Comparison of ENCODE assay signal across 10 cellular contexts in the genomic region with DNA sequence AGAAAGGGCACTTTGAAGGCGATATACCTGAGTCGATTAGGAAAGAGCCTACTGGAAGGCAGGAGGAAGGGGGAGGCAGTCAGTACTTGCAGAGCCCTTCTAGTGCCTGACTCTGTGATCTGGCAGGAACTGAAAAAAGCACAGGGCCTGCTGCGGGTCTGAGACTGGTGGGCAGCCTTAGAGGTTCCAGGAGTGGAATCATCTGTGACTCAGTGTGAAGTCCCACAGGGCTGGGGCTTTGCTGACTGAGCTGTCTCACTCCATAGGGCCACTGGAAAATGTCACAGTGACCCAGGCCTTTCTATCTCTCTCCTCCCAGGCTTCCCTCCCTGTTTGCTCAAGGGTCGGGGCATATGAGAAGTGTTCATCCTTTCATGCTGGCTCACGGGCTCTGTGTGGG. TPM values are rescaled to one million over a fixed set of nuclear protein-coding genes. Genes with fewer than 3 reads are reported as not detected.
DNase-seq lines count a peak whose midpoint lies in the region; ATAC-seq, FAIRE-seq and TF ChIP-seq lines count a peak whose summit lies in the region.
"Had no signal": no experiment of that assay in that cellular context is flagged by ENCODE, and none has a peak within 500 bp of the region (broad histone marks: within the 10 kb centered on the region; RNA-seq: fewer than 3 reads in every experiment).

No MANE protein-coding gene starts in this region.

- no peaks in the 10 kb centered on the region for H3K9me3 Mint-ChIP-seq in activated naive CD4-positive, alpha-beta T cell treated with anti-CD3 and anti-CD28 coated beads for 36 hours

- no peak for TF ChIP-seq CTCF in IMR-90 (conservative IDR thresholded peaks at IDR 0.05; ENCODE audit: low read depth, low read length)

- H3K4me2 ChIP-seq in IMR-90 (ENCODE audit: low read depth, low read length) = no peak overlapping the region

- H3K23ac ChIP-seq in IMR-90 (ENCODE audit: low read depth, low read length) = no peak overlapping the region

- H3K27ac ChIP-seq in IMR-90 (ENCODE audit: insufficient read depth, low read length) (no peak overlapping the region), subcutaneous abdominal adipose tissue (ENCODE audit: low read depth, low read length) (peak overlapping the region; percentile 27)
- H3K27ac ChIP-seq: parathyroid adenoma had no signal

- no peak overlapping the region for H3K27ac Mint-ChIP-seq in activated naive CD4-positive, alpha-beta T cell treated with anti-CD3 and anti-CD28 coated beads for 36 hours

- no peaks in the 10 kb centered on the region for H3K79me1 ChIP-seq in IMR-90 (ENCODE audit: low read depth in 1 of 2, low read length in 2 of 2)

- in situ Hi-C loops in IMR-90 (cut with MboI; ENCODE audit: low sequenced_read_pairs) = no loop called here

- H3K27me3 ChIP-seq in IMR-90 (ENCODE audit: control insufficient read depth, insufficient read depth, low read length) (no peaks in the 10 kb centered on the region), subcutaneous abdominal adipose tissue (ENCODE audit: control insufficient read depth in 5 of 5, insufficient read depth in 4 of 5, low read length in 5 of 5) (no peaks in the 10 kb centered on the region)

- H3K4me3 Mint-ChIP-seq in activated naive CD4-positive, alpha-beta T cell treated with anti-CD3 and anti-CD28 coated beads for 36 hours = no peak overlapping the region

- no peak overlapping the region for H3K56ac ChIP-seq in IMR-90 (ENCODE audit: extremely low read depth, insufficient read depth, low read length)

- WGBS in IMR-90 (ENCODE audit: extremely low coverage in 2 of 2, insufficient read length in 1 of 2), 2 experiments = 100% methylated on average over 1 of the region's 5 CpGs; no CpG with 5 or more reads in 1 of the 2 experiments

- H3K27me3 Mint-ChIP-seq in activated naive CD4-positive, alpha-beta T cell treated with anti-CD3 and anti-CD28 coated beads for 36 hours (ENCODE audit: low read depth) = no peaks in the 10 kb centered on the region

- H3K4me1 ChIP-seq in IMR-90 (ENCODE audit: control insufficient read depth, insufficient read depth, low read length) = peaks cover 28% of the 10 kb centered on the region
- H3K4me1 ChIP-seq in subcutaneous abdominal adipose tissue (ENCODE audit: control insufficient read depth in 5 of 5, insufficient read depth in 5 of 5, low read length in 5 of 5) = peaks cover 29 to 65% (median 56%) of the 10 kb centered on the region in 5 donors
- H3K4me1 ChIP-seq: parathyroid adenoma had no signal

- no peak overlapping the region for H2AFZ ChIP-seq in IMR-90 (replicated peaks; ENCODE audit: low read length, poor library complexity)
- H2AFZ ChIP-seq: parathyroid adenoma had no signal

- POLR2A ChIA-PET in IMR-90 (lab: Charles Lee; ENCODE audit: unreplicated experiment) = no interaction called here

- peaks cover 18% of the 10 kb centered on the region for H3K9me1 ChIP-seq in IMR-90 (ENCODE audit: insufficient read depth, low read length)

- DNase-seq in activated naive CD4-positive, alpha-beta T cell treated with Interleukin-2 at 50 U/mL for 16 hours = peak; percentile 3
- DNase-seq in activated naive CD4-positive, alpha-beta T cell treated with anti-CD3 and anti-CD28 coated beads for 36 hours = no peak
- DNase-seq in IMR-90 (peak; percentile 63), urothelium cell line (ENCODE audit: low spot score) (no peak), NCI-H2196 treated with DMSO at 0.1 percent for 48 hours (lab: John Stamatoyannopoulos, UW; ENCODE audit: unreplicated experiment) (no peak)
- DNase-seq: AML-193 had no signal

- H3K9ac ChIP-seq in IMR-90 (ENCODE audit: low read depth, low read length) (no peak overlapping the region), subcutaneous abdominal adipose tissue (ENCODE audit: low read length in 5 of 5) (peak overlapping the region in 1 of 5 donors; percentile 75)
- H3K9ac ChIP-seq: parathyroid adenoma had no signal

- peaks cover 13% of the 10 kb centered on the region for H3K36me3 Mint-ChIP-seq in activated naive CD4-positive, alpha-beta T cell treated with anti-CD3 and anti-CD28 coated beads for 36 hours (ENCODE audit: low read depth)

- FAIRE-seq in endometrium (lab: Jason Lieb, UNC) (peak; percentile 12), urothelium cell line (lab: Jason Lieb, UNC) (no peak)

- H4K20me1 ChIP-seq in IMR-90 (ENCODE audit: insufficient read depth, low read length) = peaks cover 13% of the 10 kb centered on the region; the same call in 1 of the 2 replicates

- H4K91ac ChIP-seq in IMR-90 (ENCODE audit: insufficient read depth, low read depth, low read length) = no peak overlapping the region

- intact Hi-C loops in activated naive CD4-positive, alpha-beta T cell treated with anti-CD3 and anti-CD28 coated beads for 36 hours (cut with micrococcal nuclease) = no loop called here
- intact Hi-C loops in IMR-90 (cut with micrococcal nuclease) = no loop called here

- H2BK15ac ChIP-seq in IMR-90 (ENCODE audit: low read depth, low read length) = no peak overlapping the region

- CTCF ChIA-PET in activated naive CD4-positive, alpha-beta T cell treated with anti-CD3 and anti-CD28 coated beads for 36 hours (lab: Charles Lee) = no interaction called here
- CTCF ChIA-PET in IMR-90 (lab: Yijun Ruan, JAX) = no interaction called here

- BruUV-seq in IMR-90 (replicated peaks; lab: Mats Ljungman, UMichigan) = no TSS peak

- dilution Hi-C loops in IMR-90 (cut with HindIII; ENCODE audit: low sequenced_read_pairs, unreplicated experiment) = no loop called here

- H3K18ac ChIP-seq in IMR-90 (ENCODE audit: low read depth, low read length) = no peak overlapping the region

- no peak overlapping the region for H2AK9ac ChIP-seq in IMR-90 (replicated peaks; ENCODE audit: low read depth, low read length, poor library complexity)

- no peak overlapping the region for H3K4me3 ChIP-seq in IMR-90 (ENCODE audit: insufficient read depth, low read depth, low read length)
- no peak overlapping the region for H3K4me3 ChIP-seq in subcutaneous abdominal adipose tissue (ENCODE audit: low read depth in 1 of 5, low read length in 5 of 5)

- no peak overlapping the region for H2BK5ac ChIP-seq in IMR-90 (ENCODE audit: low read depth, low read length, poor library complexity, severe bottlenecking)

- H3K9me3 ChIP-seq in IMR-90 (ENCODE audit: control insufficient read depth, insufficient read depth, low read length) (no peaks in the 10 kb centered on the region), subcutaneous abdominal adipose tissue (ENCODE audit: control insufficient read depth in 5 of 5, low read length in 5 of 5) (no peaks in the 10 kb centered on the region)

- peak; percentile 7; the same call in 1 of the 2 replicates for ATAC-seq in IMR-90 (ENCODE audit: low read depth)
- no peak for ATAC-seq in HG03520 (IDR thresholded peaks at IDR 0.05; ENCODE audit: unreplicated experiment)

- H4K5ac ChIP-seq in IMR-90 (ENCODE audit: low read depth, low read length) = no peak overlapping the region

- no peak overlapping the region for H2BK120ac ChIP-seq in IMR-90 (ENCODE audit: low read depth, low read length)

- TF ChIP-seq RAD21 in IMR-90 (IDR thresholded peaks at IDR 0.05; ENCODE audit: low read length) = no peak

- H3K36me3 ChIP-seq in IMR-90 (ENCODE audit: control insufficient read depth, insufficient read depth, low read length) (no peaks in the 10 kb centered on the region), subcutaneous abdominal adipose tissue (ENCODE audit: control insufficient read depth in 5 of 5, insufficient read depth in 5 of 5, low read length in 5 of 5) (peaks cover 0 to 2% (median 0%) of the 10 kb centered on the region in 5 donors)

- no peak for TF ChIP-seq POLR2A in IMR-90 (IDR thresholded peaks at IDR 0.05; ENCODE audit: low read depth, low read length)

- peak overlapping the region; percentile 18; the same call in 1 of the 2 replicates for H2AK5ac ChIP-seq in IMR-90 (ENCODE audit: low read depth, low read length)

- no peak overlapping the region for H3K14ac ChIP-seq in IMR-90 (replicated peaks; ENCODE audit: low read depth, low read length)

- H3K4ac ChIP-seq in IMR-90 (ENCODE audit: low read depth, low read length) = 0 out of 2 replicates have a peak overlapping the region, but pooled peaks have one; percentile 24

- no peaks in the 10 kb centered on the region for H3K4me1 Mint-ChIP-seq in activated naive CD4-positive, alpha-beta T cell treated with anti-CD3 and anti-CD28 coated beads for 36 hours (ENCODE audit: low read depth)

- H4K8ac ChIP-seq in IMR-90 (ENCODE audit: low read depth in 2 of 2, low read length in 2 of 2) = no peak overlapping the region

- H2BK20ac ChIP-seq in IMR-90 (ENCODE audit: low read depth, low read length) = no peak overlapping the region

TF ChIP-seq in IMR-90, 13 proteins besides CTCF, POLR2A, EP300 and RAD21 (continues in another document):
- TF ChIP-seq CHD1 (IDR thresholded peaks at IDR 0.05; ENCODE audit: low read depth, low read length) (no peak), RFX5 (IDR thresholded peaks at IDR 0.05; ENCODE audit: low read depth, low read length) (no peak), MAZ (IDR thresholded peaks at IDR 0.05; ENCODE audit: borderline replicate concordance, low read depth, low read length) (no peak), MXI1 (IDR thresholded peaks at IDR 0.05; ENCODE audit: borderline replicate concordance, low read depth, low read length) (no peak), SMC3 (IDR thresholded peaks at IDR 0.05; ENCODE audit: low read depth, low read length) (no peak), RCOR1 (IDR thresholded peaks at IDR 0.05; ENCODE audit: insufficient replicate concordance, low read length) (no peak)
- TF ChIP-seq, protein P1, sequence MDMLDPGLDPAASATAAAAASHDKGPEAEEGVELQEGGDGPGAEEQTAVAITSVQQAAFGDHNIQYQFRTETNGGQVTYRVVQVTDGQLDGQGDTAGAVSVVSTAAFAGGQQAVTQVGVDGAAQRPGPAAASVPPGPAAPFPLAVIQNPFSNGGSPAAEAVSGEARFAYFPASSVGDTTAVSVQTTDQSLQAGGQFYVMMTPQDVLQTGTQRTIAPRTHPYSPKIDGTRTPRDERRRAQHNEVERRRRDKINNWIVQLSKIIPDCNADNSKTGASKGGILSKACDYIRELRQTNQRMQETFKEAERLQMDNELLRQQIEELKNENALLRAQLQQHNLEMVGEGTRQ (IDR thresholded peaks at IDR 0.05; ENCODE audit: low read depth, low read length) = no peak

RNA-seq across cellular contexts. Expression of a gene that starts 47.1 kb away (rescaled TPM):
- 10 to 100 TPM; 37.3 to 38.4 TPM for total RNA-seq in activated naive CD4-positive, alpha-beta T cell treated with anti-CD3 and anti-CD28 coated beads for 36 hours
- 1.8 and 2.2 TPM in 2 replicates for total RNA-seq in IMR-90 (2012; rRNA removed)
- polyA plus RNA-seq in IMR-90 (2012; rRNA removed) = 20.1 and 20.8 TPM in 2 replicates
- polyA plus RNA-seq in IMR-90 (2012; cell fraction: cytosol; rRNA removed) = 8.6 and 34.8 TPM in 2 replicates
- 19.6 and 31.4 TPM in 2 replicates for polyA plus RNA-seq in IMR-90 (2012; cell fraction: nucleus; rRNA removed; ENCODE audit: low replicate concordance)

Comparison
In these comparisons a context has a peak if more than half of its experiments do, and no peak if none do; other contexts are left out.
1. DNase-seq: peak in activated naive CD4-positive, alpha-beta T cell treated with Interleukin-2 at 50 U/mL for 16 hours (single experiment) and IMR-90 (single experiment); none in activated naive CD4-positive, alpha-beta T cell treated with anti-CD3 and anti-CD28 coated beads for 36 hours (single experiment), urothelium cell line (single experiment) and NCI-H2196 treated with DMSO at 0.1 percent for 48 hours (single experiment).
2. RNA of a gene that starts 47.1 kb away (total RNA-seq): 37.3 to 38.4 TPM in activated naive CD4-positive, alpha-beta T cell treated with anti-CD3 and anti-CD28 coated beads for 36 hours; 1.8 to 2.2 TPM in IMR-90; every median in the first group is over 10 times any median in the second.